34 cellular contexts compared by ENCODE assay signal in genomic region chr16:64017789-64018188, GRCh38.
"Had no signal": no experiment of that assay in that cellular context is flagged by ENCODE, and none has a peak within 500 bp of the region (broad histone marks: within the 10 kb centered on the region; RNA-seq: fewer than 3 reads in every experiment).

No MANE protein-coding gene starts in this region.

- H3K4me2 ChIP-seq: PC-9 had no signal

- H3K4me1 ChIP-seq: adrenal gland, body of pancreas, breast epithelium had no signal

- H2AFZ ChIP-seq: PC-9 had no signal

- H3K9me3 ChIP-seq: adrenal gland, body of pancreas, breast epithelium had no signal

- H3K27me3 ChIP-seq: adrenal gland, body of pancreas, breast epithelium had no signal

- H3K4me3 ChIP-seq: adrenal gland, body of pancreas, breast epithelium, K562, PC-9 had no signal

- H3K27ac ChIP-seq: adrenal gland, body of pancreas, breast epithelium, PC-9, RWPE1, VCaP had no signal

- H3K36me3 ChIP-seq: adrenal gland, breast epithelium had no signal

- DNase-seq: activated B cell treated with CpG ODN at 0.5 μM for 24 hours; activated CD4-positive, alpha-beta memory T cell treated with anti-CD3 and anti-CD28 coated beads for 36 hours; activated CD4-positive, alpha-beta T cell treated with anti-CD3 and anti-CD28 coated beads for 4 hours; activated CD4-positive, alpha-beta T cell treated with anti-CD3 and anti-CD28 coated beads, Interleukin-2, amount 50 U/mL, for 1 hour; activated CD4-positive, CD25-positive, alpha-beta regulatory T cell treated with anti-CD3 and anti-CD28 coated beads, Interleukin-2, amount 50 U/mL, for 72 hours; activated CD8-positive, alpha-beta memory T cell treated with anti-CD3 and anti-CD28 coated beads, Interleukin-2, amount 50 U/mL, for 4 hours; activated gamma-delta T cell treated with Interleukin-2 at 50 U/mL for 16 hours; activated naive CD4-positive, alpha-beta T cell treated with anti-CD3 and anti-CD28 coated beads for 36 hours; activated T-cell treated with anti-CD3 and anti-CD28 coated beads for 4 hours; activated T-cell treated with anti-CD3 and anti-CD28 coated beads, Interleukin-2, amount 50 U/mL, for 4 hours; adrenal gland; body of pancreas; caudate nucleus; cerebellar nuclear complex; NCI-H1048; NCI-H1436 treated with DMSO at 0.1 percent for 48 hours; NCI-H1694 treated with DMSO at 0.1 percent for 48 hours; NCI-H2029; NCI-H2171 treated with DMSO at 0.1 percent for 48 hours; NCI-H2227 treated with DMSO at 0.1 percent for 48 hours; NCI-H446; NCI-H524; NCI-H69; NCI-H82; PC-9; SIG-M5; SW 1271; T-helper 1 cell; T-helper 2 cell; T-helper 9 cell had no signal
